Comparison of ENCODE assay signal across 8 cellular contexts in genomic region chr17:81917565-81918332, GRCh38. TPM values are rescaled to one million over a fixed set of nuclear protein-coding genes. Genes with fewer than 3 reads are reported as not detected.
DNase-seq lines count a peak whose midpoint lies in the region; ATAC-seq and TF ChIP-seq lines count a peak whose summit lies in the region.

Gene SIRT7 (minus strand): TSS chr17:81918176. CDS start chr17:81918131, 45 bp downstream.

- peaks cover 8% of the 10 kb centered on the region for H4K20me1 ChIP-seq in OCI-LY7 (ENCODE audit: insufficient read depth, low read length)

- H3K9ac ChIP-seq in HUES64 (ENCODE audit: low read depth, low read length) (peak within 1 kb of the TSS; percentile 81), mucosa of rectum (ENCODE audit: low read depth in 1 of 2, low read length in 2 of 2) (peak within 1 kb of the TSS; percentile 73 to 87)

- H3K9me2 ChIP-seq in OCI-LY7 (ENCODE audit: insufficient read depth, low read length) = no peaks in the 10 kb centered on the region

- no peak within 1 kb of the TSS for H2AFZ ChIP-seq in OCI-LY7 (ENCODE audit: low read length)

- POLR2A ChIA-PET in OCI-LY7 (lab: Charles Lee) = interaction anchor here (1.0 to 1.6 kb wide), 5 partner anchors 8 to 48 kb away, joined by 3 to 13 read pairs (median 5); partner anchors contain the start of gene MAFG

- peaks cover 71% of the 10 kb centered on the region for H3K36me3 ChIP-seq in HUES64 (ENCODE audit: insufficient read depth, low read length)
- peaks cover 62% of the 10 kb centered on the region for H3K36me3 ChIP-seq in OCI-LY7 (ENCODE audit: insufficient read depth, low read length)
- peaks cover 43 to 51% of the 10 kb centered on the region in 2 donors for H3K36me3 ChIP-seq in mucosa of rectum (ENCODE audit: control insufficient read depth in 2 of 2, insufficient read depth in 2 of 2, low read length in 2 of 2)

- peak; percentile 63 for ATAC-seq in GM19467 (IDR thresholded peaks at IDR 0.05; ENCODE audit: unreplicated experiment)

- H3K27me3 ChIP-seq in HUES64 (ENCODE audit: insufficient read depth, low read length) (no peaks in the 10 kb centered on the region), mucosa of rectum (ENCODE audit: control insufficient read depth in 2 of 2, insufficient read depth in 2 of 2, low read length in 2 of 2) (no peaks in the 10 kb centered on the region)

- BruUV-seq in OCI-LY7 (replicated peaks; lab: Mats Ljungman, UMichigan) = no TSS peak

- peak within 1 kb of the TSS; percentile 87 for H3K4me3 ChIP-seq in HUES64 (ENCODE audit: low read length)
- peak within 1 kb of the TSS; percentile 92 for H3K4me3 ChIP-seq in OCI-LY7 (ENCODE audit: low read depth, low read length, poor library complexity, severe bottlenecking)
- H3K4me3 ChIP-seq in mucosa of rectum (ENCODE audit: low read length in 2 of 2) = peak within 1 kb of the TSS; percentile 69 to 83

- WGBS in HUES64 = under 1% methylated on average over 88 of the region's 94 CpGs

- DNase-seq in CD1c-positive myeloid dendritic cell (ENCODE audit: extremely low spot score) = peak; percentile 94
- peak; percentile 94 for DNase-seq in OCI-LY7 (ENCODE audit: low spot score)
- DNase-seq in activated T-cell treated with anti-CD3 and anti-CD28 coated beads for 4 hours = peak; percentile 72
- DNase-seq in epithelial cell of prostate (ENCODE audit: low read depth, low spot score) = no peak
- peak; percentile 52 to 67 for DNase-seq in stimulated activated CD8-positive, alpha-beta memory T cell treated with anti-CD3 and anti-CD28 coated beads, Interleukin-4, amount 100 ng/mL, for 4 hours (ENCODE audit: low read depth in 2 of 2, low spot score in 1 of 2)

- intact Hi-C loops in OCI-LY7 (cut with micrococcal nuclease; ENCODE audit: unreplicated experiment) = no loop called here

- H3K79me2 ChIP-seq in OCI-LY7 (ENCODE audit: insufficient read depth, low read depth, low read length) = peaks cover 13% of the 10 kb centered on the region

- H3K9me3 ChIP-seq in HUES64 (ENCODE audit: insufficient read depth, low read depth, low read length) = no peaks in the 10 kb centered on the region
- H3K9me3 ChIP-seq in OCI-LY7 (ENCODE audit: low read length) = no peaks in the 10 kb centered on the region
- no peaks in the 10 kb centered on the region for H3K9me3 ChIP-seq in mucosa of rectum (ENCODE audit: control insufficient read depth in 2 of 2, low read length in 2 of 2)

- H3K4me1 ChIP-seq in HUES64 (ENCODE audit: insufficient read depth, low read length) (peaks cover 6% of the 10 kb centered on the region; the same call in 1 of the 2 replicates), OCI-LY7 (ENCODE audit: insufficient read depth, low read length, poor library complexity, severe bottlenecking) (peaks cover 23% of the 10 kb centered on the region), mucosa of rectum (ENCODE audit: control insufficient read depth in 2 of 2, insufficient read depth in 2 of 2, low read length in 2 of 2) (peaks cover 41 to 48% of the 10 kb centered on the region in 2 donors)

- peak within 1 kb of the TSS; percentile 93 for H3K4me2 ChIP-seq in OCI-LY7 (ENCODE audit: low read length)

- CTCF ChIA-PET in OCI-LY7 (lab: Charles Lee; ENCODE audit: unreplicated experiment) = interaction anchor here (0.5 kb wide), 1 partner anchor 113 kb away, joined by 3 read pairs; no protein-coding TSS in a partner anchor

- H3K27ac ChIP-seq in HUES64 (ENCODE audit: low read depth, low read length) = peak within 1 kb of the TSS; percentile 60; the same call in 1 of the 2 replicates
- H3K27ac ChIP-seq in OCI-LY7 (ENCODE audit: low read depth, low read length, poor library complexity, severe bottlenecking) = peak within 1 kb of the TSS; percentile 26
- peak within 1 kb of the TSS; percentile 77 for H3K27ac ChIP-seq in epithelial cell of prostate
- H3K27ac ChIP-seq in mucosa of rectum (ENCODE audit: low read depth in 2 of 2, low read length in 2 of 2) = peak within 1 kb of the TSS; percentile 90 to 95

- TF ChIP-seq CTCF in OCI-LY7 (conservative IDR thresholded peaks at IDR 0.05; ENCODE audit: low read length) = 0 out of 2 replicates have a peak, but pooled peaks have one; percentile 15

RNA-seq across cellular contexts. Expression of gene SIRT7, which starts in this region (rescaled TPM):
- polyA plus RNA-seq in HUES64 (2013, experiment 1 of 2) = 12.9 TPM
- 10.5 TPM for polyA plus RNA-seq in HUES64 (2013, experiment 2 of 2)
- 43.3 and 49.1 TPM in 2 replicates for total RNA-seq in OCI-LY7 (2014; rRNA removed; shearing (Covaris generic))
- 57.6 and 69.3 TPM in 2 replicates for total RNA-seq in OCI-LY7 (2022)

Comparison
In these comparisons a context has a peak if more than half of its experiments do, and no peak if none do; other contexts are left out.
1. H3K27ac ChIP-seq: peak in every context shown above with its lines; median percentile 92 in mucosa of rectum; 77 in epithelial cell of prostate; 60 in HUES64; 26 in OCI-LY7.